Comparison of ENCODE assay signal across 8 cellular contexts in genomic region chr5:40833712-40834229, GRCh38. TPM values are rescaled to one million over a fixed set of nuclear protein-coding genes. Genes with fewer than 3 reads are reported as not detected.
DNase-seq lines count a peak whose midpoint lies in the region; ATAC-seq, FAIRE-seq and TF ChIP-seq lines count a peak whose summit lies in the region.

No MANE protein-coding gene starts in this region.

- TF ChIP-seq CTCF in WTC11 (IDR thresholded peaks at IDR 0.05) (no peak), GM13976 (IDR thresholded peaks at IDR 0.05; ENCODE audit: borderline replicate concordance, control extremely low read depth, extremely low read depth, insufficient read depth, missing control alignments) (no peak)

- in situ Hi-C loops in GM13976 (cut with MboI; ENCODE audit: low sequenced_read_pairs, unreplicated experiment) = no loop called here

- H3K4me3 ChIP-seq in H7 (ENCODE audit: insufficient read depth, low read depth, low read length) (peak overlapping the region; percentile 83), right cardiac atrium (ENCODE audit: low read length) (peak overlapping the region; percentile 94), small intestine (ENCODE audit: low read depth in 1 of 2, low read length in 2 of 2) (peak overlapping the region; percentile 86 to 89)

- no peak for FAIRE-seq in small intestine (lab: Jason Lieb, UNC)

- H3K27me3 ChIP-seq in H7 (ENCODE audit: control insufficient read depth, insufficient read depth, low read length) (no peaks in the 10 kb centered on the region), right cardiac atrium (ENCODE audit: control insufficient read depth, insufficient read depth) (no peaks in the 10 kb centered on the region), small intestine (ENCODE audit: control insufficient read depth in 2 of 2, insufficient read depth in 2 of 2, low read length in 2 of 2) (no peaks in the 10 kb centered on the region)

- H3K4me1 Mint-ChIP-seq in WTC11 = peaks cover 49% of the 10 kb centered on the region

- POLR2A ChIA-PET in WTC11 (lab: Charles Lee) = interaction anchor here (1.0 kb wide), 1 partner anchor 35 kb away, joined by 4 read pairs; the partner anchor contains the start of gene PRKAA1

- H3K4me3 Mint-ChIP-seq in WTC11 = peak overlapping the region; percentile 100

- no peaks in the 10 kb centered on the region for H3K4me1 ChIP-seq in right cardiac atrium (ENCODE audit: control insufficient read depth, insufficient read depth, low read length)
- H3K4me1 ChIP-seq in small intestine (ENCODE audit: control insufficient read depth in 2 of 2, insufficient read depth in 1 of 2, low read depth in 1 of 2, low read length in 1 of 2) = peaks cover 0 to 6% of the 10 kb centered on the region in 2 donors

- CTCF ChIA-PET in WTC11 (lab: Charles Lee) = interaction anchor here (0.6 kb wide), 1 partner anchor 75 kb away, joined by 3 read pairs; no protein-coding TSS in a partner anchor

- intact Hi-C loops in right cardiac atrium (cut with DNase I) = no loop called here

- peak overlapping the region; percentile 99 for H3K27ac Mint-ChIP-seq in WTC11

- H3K36me3 ChIP-seq in H7 (replicated peaks; ENCODE audit: control insufficient read depth, insufficient read depth, low read length) (peaks cover 46% of the 10 kb centered on the region), small intestine (ENCODE audit: control insufficient read depth in 2 of 2, insufficient read depth in 2 of 2, low read length in 2 of 2) (peaks cover 25% of the 10 kb centered on the region in 2 donors)

- H3K27me3 Mint-ChIP-seq in WTC11 (ENCODE audit: low read depth) = no peaks in the 10 kb centered on the region

- H3K36me3 Mint-ChIP-seq in WTC11 = peaks cover 63% of the 10 kb centered on the region

- H3K9me3 ChIP-seq in right cardiac atrium (ENCODE audit: control insufficient read depth, low read length) (no peaks in the 10 kb centered on the region), small intestine (ENCODE audit: control insufficient read depth, low read depth) (no peaks in the 10 kb centered on the region)

- peak overlapping the region; percentile 51 for H3K27ac ChIP-seq in right cardiac atrium (ENCODE audit: low read length)
- peak overlapping the region; percentile 78 to 97 for H3K27ac ChIP-seq in small intestine (ENCODE audit: low read depth in 1 of 2, low read length in 1 of 2)

- H3K9me3 Mint-ChIP-seq in WTC11 = no peaks in the 10 kb centered on the region

- 44% methylated on average over 13 of the region's 13 CpGs for WGBS in right cardiac atrium
- whole genome bisulfite sequencing in small intestine, 3 donors = 5 to 32% (median 15%) methylated on average over 13 of the region's 13 CpGs

- no peak for ATAC-seq in WTC11
- no peak for ATAC-seq in right cardiac atrium
- no peak for ATAC-seq in HG02610 (IDR thresholded peaks at IDR 0.05; ENCODE audit: unreplicated experiment)
- no peak for ATAC-seq in GM19397 (IDR thresholded peaks at IDR 0.05; ENCODE audit: unreplicated experiment)

- no peak for DNase-seq in H7
- no peak for DNase-seq in WTC11 (ENCODE audit: low spot score)
- DNase-seq in right cardiac atrium = no peak
- DNase-seq in small intestine = no peak
- DNase-seq in stimulated activated CD4-positive, alpha-beta T cell treated with anti-CD3 and anti-CD28 coated beads, Interleukin-1b, Interleukin-23, amount 100 ng/mL, for 48 hours = no peak
- DNase-seq in GM13976 (ENCODE audit: low spot score) = no peak

TF ChIP-seq in WTC11, 78 proteins besides CTCF, POLR2A, EP300 and RAD21 (continues in another document):
- no peak for TF ChIP-seq ZBTB21 (CRISPR knock-in tag; IDR thresholded peaks at IDR 0.05; ENCODE audit: borderline replicate concordance)
- no peak for TF ChIP-seq ZSCAN18 (CRISPR knock-in tag; IDR thresholded peaks at IDR 0.05)
- no peak for TF ChIP-seq ATF2 (CRISPR knock-in tag; IDR thresholded peaks at IDR 0.05; ENCODE audit: borderline replicate concordance, low read depth)
- no peak for TF ChIP-seq ZNF396 (CRISPR knock-in tag; IDR thresholded peaks at IDR 0.05; ENCODE audit: borderline replicate concordance)
- TF ChIP-seq CDX4 (CRISPR knock-in tag; IDR thresholded peaks at IDR 0.05; ENCODE audit: borderline replicate concordance) = no peak
- no peak for TF ChIP-seq RORB (CRISPR knock-in tag; IDR thresholded peaks at IDR 0.05)
- no peak for TF ChIP-seq ZNF263 (CRISPR knock-in tag; IDR thresholded peaks at IDR 0.05; ENCODE audit: low read depth)
- TF ChIP-seq PRDM15 (CRISPR knock-in tag; IDR thresholded peaks at IDR 0.05) = no peak
- no peak for TF ChIP-seq TP53 (CRISPR knock-in tag; IDR thresholded peaks at IDR 0.05)

RNA-seq across cellular contexts. Expression of gene RPL37, which starts 1.3 kb away (rescaled TPM):
- 1,413 and 1,683 TPM in 2 replicates for total RNA-seq in H7 (2014; rRNA removed; shearing (Covaris generic))
- 1,405 to 1,592 TPM (median 1,505 TPM) in 3 replicates for total RNA-seq in WTC11 (2021)
- total RNA-seq in right cardiac atrium = 100 to 1,000 TPM; 583 to 782 (median 626) TPM
- polyA plus RNA-seq in right cardiac atrium = 849 TPM
- polyA plus RNA-seq in small intestine = 1,000 to 10,000 TPM; 1,027 to 1,895 (median 1,818) TPM

RNA-seq across cellular contexts. Expression of gene CARD6, which starts 7.4 kb away (rescaled TPM):
- 0.22 and 0.35 TPM in 2 replicates for total RNA-seq in H7 (2014; rRNA removed; shearing (Covaris generic))
- total RNA-seq in WTC11 (2021) (0.24 to 0.44 TPM (median 0.34 TPM) in 3 replicates), right cardiac atrium (1 to 10 TPM; 7.7 to 9.6 (median 8.5) TPM)
- polyA plus RNA-seq in right cardiac atrium (3.8 TPM), small intestine (1 to 10 TPM; 5.1 to 8.8 (median 8.5) TPM)

RNA-seq across cellular contexts. Expression of gene PRKAA1, which starts 35.6 kb away (rescaled TPM):
- total RNA-seq in H7 (2014; rRNA removed; shearing (Covaris generic)) = 30.2 and 46.5 TPM in 2 replicates
- total RNA-seq in WTC11 (2021) = 27.9 to 31.2 TPM (median 30.2 TPM) in 3 replicates
- 10 to 100 TPM; 35.7 to 50.9 (median 43.7) TPM for total RNA-seq in right cardiac atrium
- polyA plus RNA-seq in right cardiac atrium = 16.9 TPM
- polyA plus RNA-seq in small intestine = 10 to 100 TPM; 22.7 to 34.9 (median 25.9) TPM
